ENCODE assay signal across 16 cellular contexts in genomic region chr1:178011101-178011828, GRCh38. TPM values are rescaled to one million over a fixed set of nuclear protein-coding genes. Genes with fewer than 3 reads are reported as not detected.
A peak's percentile ranks its signal among the peaks of the same experiment; 100 is the strongest.
DNase-seq lines count a peak whose midpoint lies in the region; FAIRE-seq and TF ChIP-seq lines count a peak whose summit lies in the region.
"Had no signal": no experiment of that assay in that cellular context is flagged by ENCODE, and none has a peak within 500 bp of the region (broad histone marks: within the 10 kb centered on the region; RNA-seq: fewer than 3 reads in every experiment).

No MANE protein-coding gene starts in this region.

- H3K4me3 ChIP-seq in HFF-Myc (replicated peaks; ENCODE audit: low read depth, low read length) (no peak overlapping the region), SK-N-SH (ENCODE audit: low read depth in 2 of 2, low read length in 1 of 2) (no peak overlapping the region), fibroblast of pulmonary artery (replicated peaks; ENCODE audit: low read depth, low read length) (no peak overlapping the region), skeletal muscle tissue (ENCODE audit: low read length in 3 of 3) (peak overlapping the region in 1 of 3 donors; percentile 37)
- H3K4me3 ChIP-seq in CD4-positive, alpha-beta memory T cell (ENCODE audit: low read length in 2 of 2) = no peak overlapping the region
- H3K4me3 ChIP-seq: Peyer's patch had no signal

- H3K9me3 ChIP-seq in SK-N-SH (no peaks in the 10 kb centered on the region), skeletal muscle tissue (ENCODE audit: control insufficient read depth in 3 of 3, low read length in 3 of 3) (no peaks in the 10 kb centered on the region)
- H3K9me3 ChIP-seq in CD4-positive, alpha-beta memory T cell (ENCODE audit: control insufficient read depth in 1 of 2, low read length in 2 of 2) = no peaks in the 10 kb centered on the region
- H3K9me3 ChIP-seq: Peyer's patch had no signal

- FAIRE-seq in GM12891 (lab: Jason Lieb, UNC) = no peak
- FAIRE-seq: GM12892 had no signal

- WGBS in SK-N-SH (ENCODE audit: low lambda C conversion rate) = 46% methylated on average over 5 of the region's 5 CpGs

- H3K36me3 Mint-ChIP-seq in CD4-positive, alpha-beta memory T cell = no peaks in the 10 kb centered on the region

- intact Hi-C loops in CD4-positive, alpha-beta memory T cell (cut with micrococcal nuclease) = no loop called here

- H3F3A ChIP-seq in SK-N-SH (replicated peaks; ENCODE audit: insufficient read depth) = peaks cover 4% of the 10 kb centered on the region

- POLR2A ChIA-PET in SK-N-SH (lab: Yijun Ruan, JAX) = no interaction called here
- POLR2A ChIA-PET in CD4-positive, alpha-beta memory T cell (lab: Charles Lee; ENCODE audit: partially characterized antibody) = no interaction called here

- no peak for TF ChIP-seq EP300 in SK-N-SH (IDR thresholded peaks at IDR 0.05; ENCODE audit: borderline replicate concordance in 1 of 2, low read depth in 1 of 2, low read length in 1 of 2)

- no peak overlapping the region for H3K9ac ChIP-seq in SK-N-SH
- H3K9ac ChIP-seq in skeletal muscle tissue (ENCODE audit: low read depth in 1 of 3, low read length in 3 of 3) = no peak overlapping the region
- H3K9ac ChIP-seq: parathyroid adenoma had no signal

- H3K9me3 Mint-ChIP-seq in CD4-positive, alpha-beta memory T cell = peaks cover 0 to 7% (median 0%) of the 10 kb centered on the region in 8 donors
- H3K9me3 Mint-ChIP-seq: activated naive CD8-positive, alpha-beta T cell treated with anti-CD3 and anti-CD28 coated beads, Interleukin-2, amount 50 U/mL, for 24 hours had no signal

- H3K9me2 ChIP-seq in SK-N-SH = no peaks in the 10 kb centered on the region

- no peak overlapping the region for H3K4me3 Mint-ChIP-seq in CD4-positive, alpha-beta memory T cell
- H3K4me3 Mint-ChIP-seq: activated naive CD8-positive, alpha-beta T cell treated with anti-CD3 and anti-CD28 coated beads, Interleukin-2, amount 50 U/mL, for 24 hours; H9 had no signal

- no peak overlapping the region for H3K27ac Mint-ChIP-seq in CD4-positive, alpha-beta memory T cell
- H3K27ac Mint-ChIP-seq: activated naive CD8-positive, alpha-beta T cell treated with anti-CD3 and anti-CD28 coated beads, Interleukin-2, amount 50 U/mL, for 24 hours; H9 had no signal

- H3K36me3 ChIP-seq in SK-N-SH (replicated peaks in 1 of 2; ENCODE audit: control insufficient read depth in 1 of 2, insufficient read depth in 2 of 2, low read length in 1 of 2) (no peaks in the 10 kb centered on the region), skeletal muscle tissue (ENCODE audit: control insufficient read depth in 3 of 3, insufficient read depth in 3 of 3, low read length in 3 of 3) (peaks cover 0 to 13% (median 13%) of the 10 kb centered on the region in 3 donors)
- H3K36me3 ChIP-seq in CD4-positive, alpha-beta memory T cell (ENCODE audit: insufficient read depth, low read length) = no peaks in the 10 kb centered on the region

- TF ChIP-seq POLR2A in GM12891 (IDR thresholded peaks at IDR 0.05; ENCODE audit: low read depth, low read length) = no peak

- DNase-seq in HFF-Myc (ENCODE audit: extremely low read depth, low read depth) = peak; percentile 9
- no peak for DNase-seq in SK-N-SH
- DNase-seq in fibroblast of pulmonary artery (ENCODE audit: low read depth) = peak; percentile 45
- DNase-seq in NK-92 treated with Interleukin-12 subunit alpha and Interleukin-12 subunit beta, amount 100 ng/mL, for 24 hours (lab: John Stamatoyannopoulos, UW) = no peak
- no peak for DNase-seq in CD4-positive, alpha-beta memory T cell
- no peak for DNase-seq in GM12891 (ENCODE audit: insufficient read length, low spot score)
- DNase-seq: activated CD8-positive, alpha-beta memory T cell treated with anti-CD3 and anti-CD28 coated beads, Interleukin-2, amount 50 U/mL, for 4 hours; activated naive CD8-positive, alpha-beta T cell treated with anti-CD3 and anti-CD28 coated beads, Interleukin-2, amount 50 U/mL, for 24 hours; H9; hippocampal formation; stimulated activated CD4-positive, alpha-beta T cell treated with anti-CD3 and anti-CD28 coated beads, Interleukin-4, amount 100 ng/mL, for 24 hours; stimulated activated naive CD4-positive, alpha-beta T cell treated with Interleukin-2 at 50 U/mL for 16 hours had no signal

- no peaks in the 10 kb centered on the region for H3K4me1 Mint-ChIP-seq in CD4-positive, alpha-beta memory T cell
- H3K4me1 Mint-ChIP-seq: activated naive CD8-positive, alpha-beta T cell treated with anti-CD3 and anti-CD28 coated beads, Interleukin-2, amount 50 U/mL, for 24 hours had no signal

- H3K27me3 Mint-ChIP-seq in CD4-positive, alpha-beta memory T cell = no peaks in the 10 kb centered on the region
- H3K27me3 Mint-ChIP-seq: activated naive CD8-positive, alpha-beta T cell treated with anti-CD3 and anti-CD28 coated beads, Interleukin-2, amount 50 U/mL, for 24 hours had no signal

- TF ChIP-seq CTCF in HFF-Myc (IDR thresholded peaks at IDR 0.05; ENCODE audit: low read depth, low read length, missing control alignments) = no peak
- TF ChIP-seq CTCF in SK-N-SH (IDR thresholded peaks at IDR 0.05) = no peak
- no peak for TF ChIP-seq CTCF in fibroblast of pulmonary artery (IDR thresholded peaks at IDR 0.05; ENCODE audit: low read length, missing control alignments)

- no peaks in the 10 kb centered on the region for H3K79me2 ChIP-seq in SK-N-SH (ENCODE audit: insufficient read depth)
- H3K79me2 ChIP-seq: parathyroid adenoma had no signal

- H3K4me1 ChIP-seq in SK-N-SH (ENCODE audit: control insufficient read depth in 1 of 2, insufficient read depth in 2 of 2, low read depth in 1 of 2, low read length in 1 of 2) (no peaks in the 10 kb centered on the region), skeletal muscle tissue (ENCODE audit: control insufficient read depth in 3 of 3, insufficient read depth in 3 of 3, low read length in 3 of 3) (peaks cover 3 to 14% (median 5%) of the 10 kb centered on the region in 3 donors)
- no peaks in the 10 kb centered on the region for H3K4me1 ChIP-seq in CD4-positive, alpha-beta memory T cell (ENCODE audit: insufficient read depth, low read length)
- H3K4me1 ChIP-seq: parathyroid adenoma had no signal

- no peak overlapping the region for H3K27ac ChIP-seq in SK-N-SH (ENCODE audit: low read depth in 2 of 2, low read length in 1 of 2)
- H3K27ac ChIP-seq in skeletal muscle tissue (ENCODE audit: low read depth, low read length) = peak overlapping the region; percentile 78
- H3K27ac ChIP-seq in CD4-positive, alpha-beta memory T cell (ENCODE audit: low read depth, low read length) = no peak overlapping the region
- H3K27ac ChIP-seq: parathyroid adenoma had no signal

- H3K27me3 ChIP-seq in SK-N-SH (ENCODE audit: insufficient read depth) = no peaks in the 10 kb centered on the region
- H3K27me3 ChIP-seq in skeletal muscle tissue (ENCODE audit: control insufficient read depth in 3 of 3, insufficient read depth in 3 of 3, low read length in 3 of 3) = no peaks in the 10 kb centered on the region
- H3K27me3 ChIP-seq in CD4-positive, alpha-beta memory T cell (ENCODE audit: insufficient read depth, low read length) = no peaks in the 10 kb centered on the region
- H3K27me3 ChIP-seq: Peyer's patch had no signal

- no peak overlapping the region for H3K4me2 ChIP-seq in SK-N-SH

- H2AFZ ChIP-seq in SK-N-SH (ENCODE audit: low read depth) = no peak overlapping the region
- H2AFZ ChIP-seq: parathyroid adenoma had no signal

- no peaks in the 10 kb centered on the region for H4K20me1 ChIP-seq in SK-N-SH (ENCODE audit: insufficient read depth)

- TF ChIP-seq RAD21 in SK-N-SH (IDR thresholded peaks at IDR 0.05; ENCODE audit: low read length) = no peak

- CTCF ChIA-PET in SK-N-SH (lab: Yijun Ruan, JAX) = interaction anchor here (1.0 to 1.2 kb wide), 2 partner anchors 13 to 21 kb away, joined by 3 read pairs; no protein-coding TSS in a partner anchor
- CTCF ChIA-PET in CD4-positive, alpha-beta memory T cell (lab: Charles Lee; ENCODE audit: partially characterized antibody) = no interaction called here

TF ChIP-seq in SK-N-SH, 30 proteins besides CTCF, POLR2A, EP300 and RAD21 (continues in another document):
- TF ChIP-seq POLR2AphosphoS5 (IDR thresholded peaks at IDR 0.05; ENCODE audit: low read depth, low read length) (no peak), IRF3 (IDR thresholded peaks at IDR 0.05; ENCODE audit: low read depth, low read length) (no peak), MXI1 (IDR thresholded peaks at IDR 0.05; ENCODE audit: low read depth, low read length) (no peak)

TF ChIP-seq in GM12891, 5 proteins besides CTCF, POLR2A, EP300 and RAD21:
- TF ChIP-seq POLR2AphosphoS5 (IDR thresholded peaks at IDR 0.05; ENCODE audit: low read depth, low read length) = no peak
- TF ChIP-seq PAX5 (IDR thresholded peaks at IDR 0.05; ENCODE audit: insufficient read depth, low read length, severe bottlenecking) = no peak
- TF ChIP-seq POU2F2 (IDR thresholded peaks at IDR 0.05; ENCODE audit: low read depth, low read length) = no peak
- TF ChIP-seq TAF1 (IDR thresholded peaks at IDR 0.05; ENCODE audit: low read depth, low read length) = no peak
- no peak for TF ChIP-seq SPI1 (IDR thresholded peaks at IDR 0.05; ENCODE audit: low read depth, low read length)

RNA-seq across cellular contexts. Expression of gene SEC16B, which starts 41.4 kb away (rescaled TPM):
- 0.31 and 0.32 TPM in 2 replicates for polyA plus RNA-seq in SK-N-SH (2012; rRNA removed)
- polyA plus RNA-seq in SK-N-SH (2012; cell fraction: cytosol; rRNA removed) = 0.18 TPM in 2 replicates
- polyA plus RNA-seq in SK-N-SH (2012; cell fraction: nucleus; rRNA removed) = 1.1 and 1.7 TPM in 2 replicates
- total RNA-seq in skeletal muscle tissue = 5.7 TPM
- not detected for total RNA-seq in CD4-positive, alpha-beta memory T cell
- polyA plus RNA-seq in CD4-positive, alpha-beta memory T cell = not detected
- polyA plus RNA-seq in GM12891 (2012; ENCODE audit: low read depth, missing spikeins) = not detected

Comparison
In these comparisons a context has a peak if more than half of its experiments do, and no peak if none do; other contexts are left out.
1. DNase-seq: peak in HFF-Myc (single experiment) and fibroblast of pulmonary artery (single experiment); none in SK-N-SH (single experiment), NK-92 treated with Interleukin-12 subunit alpha and Interleukin-12 subunit beta, amount 100 ng/mL, for 24 hours (single experiment), CD4-positive, alpha-beta memory T cell (0 of 5) and GM12891 (single experiment).